3 cellular contexts compared by ENCODE assay signal in the genomic region with DNA sequence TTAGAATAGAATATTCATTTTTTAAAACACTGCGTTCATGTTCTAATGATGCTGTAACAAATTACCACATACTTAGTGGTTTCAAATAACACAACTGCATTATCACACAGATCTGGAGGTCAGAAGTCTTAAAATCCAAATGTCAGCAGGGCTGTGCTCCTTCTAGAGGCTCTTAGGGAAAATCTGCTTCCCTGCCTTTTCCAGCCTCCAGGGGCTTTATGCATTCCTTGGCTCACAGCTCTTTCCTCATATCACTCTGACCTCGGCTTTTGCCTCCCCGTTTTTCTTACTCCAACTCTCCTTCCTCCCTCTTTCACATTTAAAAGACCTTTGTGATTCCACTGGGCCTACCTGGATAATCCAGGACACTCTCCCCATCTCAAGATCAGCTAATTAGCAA.
TF ChIP-seq lines count a peak whose summit lies in the region.

No MANE protein-coding gene starts in this region.

TF ChIP-seq in A549, 52 proteins besides CTCF, POLR2A, EP300 and RAD21:
- TF ChIP-seq SREBF2 (IDR thresholded peaks at IDR 0.05), result no peak
- no peak for TF ChIP-seq ZFP36 (IDR thresholded peaks at IDR 0.05; ENCODE audit: borderline replicate concordance, partially characterized antibody)
- no peak for TF ChIP-seq RNF2 (IDR thresholded peaks at IDR 0.05; ENCODE audit: borderline replicate concordance, low read depth)
- no peak for TF ChIP-seq ZNF302 (CRISPR knock-in tag; IDR thresholded peaks at IDR 0.05)
- TF ChIP-seq, protein P1, sequence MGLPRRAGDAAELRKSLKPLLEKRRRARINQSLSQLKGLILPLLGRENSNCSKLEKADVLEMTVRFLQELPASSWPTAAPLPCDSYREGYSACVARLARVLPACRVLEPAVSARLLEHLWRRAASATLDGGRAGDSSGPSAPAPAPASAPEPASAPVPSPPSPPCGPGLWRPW (IDR thresholded peaks at IDR 0.05), result no peak
- TF ChIP-seq POLR2AphosphoS2 (conservative IDR thresholded peaks at IDR 0.05; ENCODE audit: low read length), result no peak
- TF ChIP-seq PHF8 (IDR thresholded peaks at IDR 0.05; ENCODE audit: borderline replicate concordance, low read depth), result no peak
- TF ChIP-seq HDAC2 (IDR thresholded peaks at IDR 0.05), result no peak
- no peak for TF ChIP-seq CHD2 (IDR thresholded peaks at IDR 0.05; ENCODE audit: low read length, partially characterized antibody)
- TF ChIP-seq RARB (CRISPR knock-in tag; IDR thresholded peaks at IDR 0.05), result no peak
- no peak for TF ChIP-seq NR3C1 (IDR thresholded peaks at IDR 0.05)
- no peak for TF ChIP-seq ZC3H11A (IDR thresholded peaks at IDR 0.05)
- TF ChIP-seq EHMT2 (IDR thresholded peaks at IDR 0.05; ENCODE audit: low read depth), result no peak

TF ChIP-seq in WTC11, 78 proteins besides CTCF, POLR2A, EP300 and RAD21:
- TF ChIP-seq JAZF1 (CRISPR knock-in tag; IDR thresholded peaks at IDR 0.05), result no peak
- TF ChIP-seq, protein P2, sequence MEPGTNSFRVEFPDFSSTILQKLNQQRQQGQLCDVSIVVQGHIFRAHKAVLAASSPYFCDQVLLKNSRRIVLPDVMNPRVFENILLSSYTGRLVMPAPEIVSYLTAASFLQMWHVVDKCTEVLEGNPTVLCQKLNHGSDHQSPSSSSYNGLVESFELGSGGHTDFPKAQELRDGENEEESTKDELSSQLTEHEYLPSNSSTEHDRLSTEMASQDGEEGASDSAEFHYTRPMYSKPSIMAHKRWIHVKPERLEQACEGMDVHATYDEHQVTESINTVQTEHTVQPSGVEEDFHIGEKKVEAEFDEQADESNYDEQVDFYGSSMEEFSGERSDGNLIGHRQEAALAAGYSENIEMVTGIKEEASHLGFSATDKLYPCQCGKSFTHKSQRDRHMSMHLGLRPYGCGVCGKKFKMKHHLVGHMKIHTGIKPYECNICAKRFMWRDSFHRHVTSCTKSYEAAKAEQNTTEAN (CRISPR knock-in tag; IDR thresholded peaks at IDR 0.05), result no peak
- no peak for TF ChIP-seq NR2C2 (CRISPR knock-in tag; IDR thresholded peaks at IDR 0.05)
- no peak for TF ChIP-seq TP53 (CRISPR knock-in tag; IDR thresholded peaks at IDR 0.05)
- no peak for TF ChIP-seq JUN (CRISPR knock-in tag; IDR thresholded peaks at IDR 0.05)
- TF ChIP-seq, protein P3, sequence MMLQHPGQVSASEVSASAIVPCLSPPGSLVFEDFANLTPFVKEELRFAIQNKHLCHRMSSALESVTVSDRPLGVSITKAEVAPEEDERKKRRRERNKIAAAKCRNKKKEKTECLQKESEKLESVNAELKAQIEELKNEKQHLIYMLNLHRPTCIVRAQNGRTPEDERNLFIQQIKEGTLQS (CRISPR knock-in tag; conservative IDR thresholded peaks at IDR 0.05), result no peak

TF ChIP-seq in HepG2, 621 proteins besides CTCF, POLR2A, EP300 and RAD21:
- no peak for TF ChIP-seq KMT2B (CRISPR knock-in tag; IDR thresholded peaks at IDR 0.05)
- TF ChIP-seq, protein P4, sequence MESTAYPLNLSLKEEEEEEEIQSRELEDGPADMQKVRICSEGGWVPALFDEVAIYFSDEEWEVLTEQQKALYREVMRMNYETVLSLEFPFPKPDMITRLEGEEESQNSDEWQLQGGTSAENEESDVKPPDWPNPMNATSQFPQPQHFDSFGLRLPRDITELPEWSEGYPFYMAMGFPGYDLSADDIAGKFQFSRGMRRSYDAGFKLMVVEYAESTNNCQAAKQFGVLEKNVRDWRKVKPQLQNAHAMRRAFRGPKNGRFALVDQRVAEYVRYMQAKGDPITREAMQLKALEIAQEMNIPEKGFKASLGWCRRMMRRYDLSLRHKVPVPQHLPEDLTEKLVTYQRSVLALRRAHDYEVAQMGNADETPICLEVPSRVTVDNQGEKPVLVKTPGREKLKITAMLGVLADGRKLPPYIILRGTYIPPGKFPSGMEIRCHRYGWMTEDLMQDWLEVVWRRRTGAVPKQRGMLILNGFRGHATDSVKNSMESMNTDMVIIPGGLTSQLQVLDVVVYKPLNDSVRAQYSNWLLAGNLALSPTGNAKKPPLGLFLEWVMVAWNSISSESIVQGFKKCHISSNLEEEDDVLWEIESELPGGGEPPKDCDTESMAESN (CRISPR knock-in tag; conservative IDR thresholded peaks at IDR 0.05), result no peak
- no peak for TF ChIP-seq ZNF263 (CRISPR knock-in tag; IDR thresholded peaks at IDR 0.05)
- TF ChIP-seq SP1 (IDR thresholded peaks at IDR 0.05), result no peak
- no peak for TF ChIP-seq SP1 (CRISPR knock-in tag; IDR thresholded peaks at IDR 0.05)
- TF ChIP-seq CEBPB (IDR thresholded peaks at IDR 0.05; ENCODE audit: borderline replicate concordance, low read depth, low read length), result no peak
- TF ChIP-seq MBNL3 (CRISPR knock-in tag; conservative IDR thresholded peaks at IDR 0.05), result no peak
- TF ChIP-seq, protein P5, sequence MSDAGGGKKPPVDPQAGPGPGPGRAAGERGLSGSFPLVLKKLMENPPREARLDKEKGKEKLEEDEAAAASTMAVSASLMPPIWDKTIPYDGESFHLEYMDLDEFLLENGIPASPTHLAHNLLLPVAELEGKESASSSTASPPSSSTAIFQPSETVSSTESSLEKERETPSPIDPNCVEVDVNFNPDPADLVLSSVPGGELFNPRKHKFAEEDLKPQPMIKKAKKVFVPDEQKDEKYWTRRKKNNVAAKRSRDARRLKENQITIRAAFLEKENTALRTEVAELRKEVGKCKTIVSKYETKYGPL (CRISPR knock-in tag; IDR thresholded peaks at IDR 0.05), result no peak
TF ChIP-seq in HepG2: peak in this region for 0.
